In the genomic region with DNA sequence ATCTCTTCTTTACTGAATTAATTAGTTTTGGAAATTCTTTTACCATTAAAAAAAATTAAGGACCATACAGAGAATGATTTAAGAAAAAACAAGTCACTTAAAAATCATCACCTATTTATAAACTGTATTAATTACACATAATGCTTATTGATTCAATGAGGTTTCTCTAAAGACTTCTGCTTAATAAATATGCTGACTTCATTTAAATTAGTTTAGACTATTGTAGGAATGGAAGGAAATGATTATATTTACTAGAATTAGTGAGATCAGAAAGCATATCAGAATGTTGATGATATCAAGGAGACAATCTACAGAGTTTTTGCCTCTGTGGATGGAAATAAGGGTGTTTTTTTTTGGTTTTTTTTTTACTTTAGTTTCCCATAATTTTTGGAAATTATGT, we compare ENCODE assay signal across 8 cellular contexts. TPM values are rescaled to one million over a fixed set of nuclear protein-coding genes. Genes with fewer than 3 reads are reported as not detected.
"Had no signal": no experiment of that assay in that cellular context is flagged by ENCODE, and none has a peak within 500 bp of the region (broad histone marks: within the 10 kb centered on the region; RNA-seq: fewer than 3 reads in every experiment).

No MANE protein-coding gene starts in this region.

- FAIRE-seq: H1, H54, HTR-8/SVneo had no signal

- DNase-seq: H9, HCEC 1CT, KG1 had no signal

- ATAC-seq: GM23338 had no signal

- H3K4me3 ChIP-seq: GM23338 had no signal

RNA-seq across cellular contexts. Expression of a gene that starts 34.6 kb away (rescaled TPM):
- total RNA-seq: GM23338, H1, H9, HT-29 had no signal
